In genomic region chr6:82987951-82988350, GRCh38 we compare ENCODE assay signal across 1 cellular context.
TF ChIP-seq lines count a peak whose summit lies in the region.

No MANE protein-coding gene starts in this region.

TF ChIP-seq in K562, 482 proteins besides CTCF, POLR2A, EP300 and RAD21 (continued from another document):
- TF ChIP-seq CLOCK (CRISPR knock-in tag; IDR thresholded peaks at IDR 0.05; ENCODE audit: borderline replicate concordance), result no peak
- TF ChIP-seq ZBTB1 (CRISPR knock-in tag; IDR thresholded peaks at IDR 0.05; ENCODE audit: borderline replicate concordance, low read depth), result no peak
